In genomic region chrX:129760981-129761380, GRCh38 we compare ENCODE assay signal across 20 cellular contexts. TPM values are rescaled to one million over a fixed set of nuclear protein-coding genes. Genes with fewer than 3 reads are reported as not detected.
DNase-seq lines count a peak whose midpoint lies in the region; ATAC-seq, FAIRE-seq and TF ChIP-seq lines count a peak whose summit lies in the region.
"Had no signal": no experiment of that assay in that cellular context is flagged by ENCODE, and none has a peak within 500 bp of the region (broad histone marks: within the 10 kb centered on the region; RNA-seq: fewer than 3 reads in every experiment).

No MANE protein-coding gene starts in this region.

- H3K36me3 Mint-ChIP-seq in chondrocyte (ENCODE audit: low read depth): no peaks in the 10 kb centered on the region
- H3K36me3 Mint-ChIP-seq in Calu3 (ENCODE audit: insufficient read depth, unreplicated experiment): no peaks in the 10 kb centered on the region

- no peak for TF ChIP-seq POLR2A in HepG2 (IDR thresholded peaks at IDR 0.05; ENCODE audit: insufficient read depth in 1 of 2, low read depth in 2 of 2, low read length in 2 of 2)

- no peaks in the 10 kb centered on the region for H3K4me1 ChIP-seq in HepG2 (ENCODE audit: insufficient read depth, low read length)

- TF ChIP-seq EP300 in HepG2 (IDR thresholded peaks at IDR 0.05; ENCODE audit: low read depth in 2 of 2, low read length in 2 of 2) (no peak), HepG2 (CRISPR knock-in tag; IDR thresholded peaks at IDR 0.05; ENCODE audit: borderline replicate concordance) (no peak)

- no peak for TF ChIP-seq RAD21 in HepG2 (CRISPR knock-in tag; IDR thresholded peaks at IDR 0.05)

- CTCF ChIA-PET in Calu3 (lab: Charles Lee) (no interaction called here), HepG2 (lab: Yijun Ruan, JAX; ENCODE audit: low intra/inter-chr PET ratio, low total read pairs) (no interaction called here)

- in situ Hi-C loops in HepG2 (cut with HindIII; ENCODE audit: extremely low pct_ligation_motif_present, low pct_unique_long_range_greater_than_20kb): no loop called here

- H3K9ac ChIP-seq in HepG2 (ENCODE audit: insufficient read depth, low read depth, low read length): no peak overlapping the region

- H3K4me3 Mint-ChIP-seq in chondrocyte (ENCODE audit: unreplicated experiment) (no peak overlapping the region), Calu3 (ENCODE audit: low read depth, unreplicated experiment) (no peak overlapping the region)
- H3K4me3 Mint-ChIP-seq: B cell had no signal

- no peaks in the 10 kb centered on the region for H3K27me3 ChIP-seq in HepG2 (ENCODE audit: control insufficient read depth in 1 of 2, insufficient read depth in 2 of 2, low read length in 2 of 2)

- TF ChIP-seq CTCF in chondrocyte (IDR thresholded peaks at IDR 0.05): no peak
- TF ChIP-seq CTCF in Calu3 (IDR thresholded peaks at IDR 0.05; ENCODE audit: unreplicated experiment): no peak
- TF ChIP-seq CTCF in HepG2 (CRISPR knock-in tag; IDR thresholded peaks at IDR 0.05): no peak

- H3K27me3 Mint-ChIP-seq in chondrocyte (ENCODE audit: low read depth) (peaks cover 7% of the 10 kb centered on the region), Calu3 (ENCODE audit: unreplicated experiment) (no peaks in the 10 kb centered on the region)
- H3K27me3 Mint-ChIP-seq: B cell had no signal

- no peak overlapping the region for H2AFZ ChIP-seq in HepG2 (ENCODE audit: low read length)

- no peaks in the 10 kb centered on the region for H4K20me1 ChIP-seq in HepG2 (ENCODE audit: insufficient read depth, low read length)

- H3K36me3 ChIP-seq in KOPT-K1 (ENCODE audit: insufficient read depth, low read length) (peaks cover 36% of the 10 kb centered on the region), HepG2 (replicated peaks in 1 of 2; ENCODE audit: control insufficient read depth in 1 of 2, insufficient read depth in 2 of 2, low read length in 2 of 2) (no peaks in the 10 kb centered on the region)

- intact Hi-C loops in Calu3 (cut with micrococcal nuclease; ENCODE audit: unreplicated experiment): no loop called here
- intact Hi-C loops in HepG2 (cut with micrococcal nuclease; ENCODE audit: unreplicated experiment): no loop called here

- H3K27ac Mint-ChIP-seq in chondrocyte (ENCODE audit: unreplicated experiment) (no peak overlapping the region), Calu3 (ENCODE audit: unreplicated experiment) (no peak overlapping the region)

- peak; percentile 36 for DNase-seq in activated effector memory CD4-positive, alpha-beta T cell treated with anti-CD3 and anti-CD28 coated beads, Interleukin-2, amount 50 U/mL, for 16 hours
- DNase-seq in activated effector memory CD4-positive, alpha-beta T cell treated with Interleukin-2 at 50 U/mL for 16 hours: no peak
- peak; percentile 68 for DNase-seq in chondrocyte (ENCODE audit: low spot score)
- DNase-seq in Calu3: no peak
- DNase-seq in HepG2 (ENCODE audit: low spot score): no peak
- DNase-seq: GDM1; NCI-H1105; NCI-H1694; NCI-H2081 treated with DMSO at 0.1 percent for 48 hours; NCI-H446 treated with DMSO at 0.1 percent for 48 hours; NK-92 treated with Interleukin-12 subunit alpha and Interleukin-12 subunit beta, amount 100 ng/mL, for 24 hours; OCI-M1; Right ventricle myocardium superior had no signal

- no peak overlapping the region for H3K4me3 ChIP-seq in HepG2 (replicated peaks in 1 of 3; ENCODE audit: insufficient read depth in 1 of 3, low read depth in 2 of 3, low read length in 3 of 3)
- H3K4me3 ChIP-seq: SK-N-MC had no signal

- WGBS in HepG2 (ENCODE audit: low lambda C conversion rate): 60% methylated on average over 4 of the region's 6 CpGs

- peak overlapping the region; percentile 97 for H3K27ac ChIP-seq in KOPT-K1 (ENCODE audit: low read depth, low read length, poor library complexity, severe bottlenecking)
- H3K27ac ChIP-seq in HepG2 (ENCODE audit: extremely low read length, insufficient read depth, low read length): no peak overlapping the region
- H3K27ac ChIP-seq: SK-N-MC had no signal

- BruUV-seq in Calu3 (replicated peaks; lab: Mats Ljungman, UMichigan) (no TSS peak), HepG2 (replicated peaks; lab: Mats Ljungman, UMichigan) (no TSS peak)

- no peak for ATAC-seq in GM19452 (IDR thresholded peaks at IDR 0.05; ENCODE audit: unreplicated experiment)
- no peak for ATAC-seq in HepG2

- POLR2A ChIA-PET in HepG2 (lab: Yijun Ruan, JAX): no interaction called here

- H3K4me2 ChIP-seq in HepG2 (ENCODE audit: low read depth, low read length): no peak overlapping the region

- H3K4me1 Mint-ChIP-seq in chondrocyte (ENCODE audit: low read depth) (peaks cover 9% of the 10 kb centered on the region), Calu3 (ENCODE audit: low read depth, unreplicated experiment) (no peaks in the 10 kb centered on the region)

- no peaks in the 10 kb centered on the region for H3K9me3 ChIP-seq in KOPT-K1 (ENCODE audit: insufficient read depth, low read length, poor library complexity, severe bottlenecking)
- no peaks in the 10 kb centered on the region for H3K9me3 ChIP-seq in HepG2 (ENCODE audit: low read length)

- H3K79me2 ChIP-seq in HepG2 (ENCODE audit: insufficient read depth, low read length): no peaks in the 10 kb centered on the region

- no peak for FAIRE-seq in HepG2 (lab: Jason Lieb, UNC)
- FAIRE-seq: H1 had no signal

- H3K9me3 Mint-ChIP-seq in chondrocyte (ENCODE audit: low read depth): no peaks in the 10 kb centered on the region
- H3K9me3 Mint-ChIP-seq in Calu3 (ENCODE audit: low read depth, unreplicated experiment): no peaks in the 10 kb centered on the region

TF ChIP-seq in HepG2, 621 proteins besides CTCF, POLR2A, EP300 and RAD21 (continues in another document):
- TF ChIP-seq HNRNPLL (IDR thresholded peaks at IDR 0.05; ENCODE audit: low read depth, low read length, poor library complexity, severe bottlenecking): no peak

RNA-seq across cellular contexts. Expression of gene SASH3, which starts 18.8 kb away (rescaled TPM):
- not detected in 3 replicates for total RNA-seq in chondrocyte
- total RNA-seq in Calu3 (2022): not detected in 2 replicates
- total RNA-seq in HepG2 (2016; rRNA removed; fragmentation: Illumina TruSeq; extraction: Trizol): not detected in 2 replicates
- total RNA-seq in HepG2 (2016; cell fraction: cytosol; rRNA removed; fragmentation: Illumina TruSeq; extraction: Trizol; ENCODE audit: low read depth): not detected in 2 replicates
- total RNA-seq in HepG2 (2016; cell fraction: insoluble cytoplasmic fraction; rRNA removed; fragmentation: Illumina TruSeq; extraction: Trizol): not detected in 2 replicates
- total RNA-seq in HepG2 (2016; cell fraction: membrane; rRNA removed; fragmentation: Illumina TruSeq; extraction: Trizol): not detected in 2 replicates
- total RNA-seq in HepG2 (2016; cell fraction: nucleus; rRNA removed; fragmentation: Illumina TruSeq; extraction: Trizol): not detected in 2 replicates
- polyA plus RNA-seq in HepG2 (2011; rRNA removed): 0.08 and 0.09 TPM in 2 replicates
- 0.11 and 0.12 TPM in 2 replicates for polyA plus RNA-seq in HepG2 (2011; cell fraction: cytosol; rRNA removed)
- 0.03 and 0.10 TPM in 2 replicates for polyA plus RNA-seq in HepG2 (2011; cell fraction: nucleus; rRNA removed)
- polyA plus RNA-seq in HepG2 (2012): 0.11 TPM in 1 of 2 replicates, not detected in the other
- polyA plus RNA-seq in HepG2 (2016; cell fraction: cytosol; fragmentation: Illumina TruSeq; extraction: Trizol; ENCODE audit: low read depth): not detected in 2 replicates
- not detected in 2 replicates for polyA plus RNA-seq in HepG2 (2016; cell fraction: insoluble cytoplasmic fraction; fragmentation: Illumina TruSeq; extraction: Trizol; ENCODE audit: low read depth)
- polyA plus RNA-seq in HepG2 (2016; cell fraction: membrane; fragmentation: Illumina TruSeq; extraction: Trizol; ENCODE audit: low read depth): not detected in 2 replicates
- not detected in 2 replicates for polyA plus RNA-seq in HepG2 (2016; cell fraction: nucleus; fragmentation: Illumina TruSeq; extraction: Trizol; ENCODE audit: insufficient read depth, low read depth)
- 0.07 TPM in 1 of 2 replicates, not detected in the other for polyA minus RNA-seq in HepG2 (2011; rRNA and poly(A)+ RNA removed; ENCODE audit: low replicate concordance)
- not detected in 2 replicates for polyA minus RNA-seq in HepG2 (2011; cell fraction: cytosol; rRNA and poly(A)+ RNA removed)
- polyA minus RNA-seq in HepG2 (2011; cell fraction: nucleus; rRNA and poly(A)+ RNA removed): not detected in 2 replicates
- total RNA-seq: A172, Daoy, H1 had no signal
- polyA plus RNA-seq: H1 had no signal

RNA-seq across cellular contexts. Expression of gene XPNPEP2, which starts 22.2 kb away (rescaled TPM):
- total RNA-seq in chondrocyte: not detected in 3 replicates
- not detected in 2 replicates for total RNA-seq in Calu3 (2022)
- total RNA-seq in HepG2 (2016; rRNA removed; fragmentation: Illumina TruSeq; extraction: Trizol): 0.49 and 1.1 TPM in 2 replicates
- not detected in 2 replicates for total RNA-seq in HepG2 (2016; cell fraction: cytosol; rRNA removed; fragmentation: Illumina TruSeq; extraction: Trizol; ENCODE audit: low read depth)
- total RNA-seq in HepG2 (2016; cell fraction: insoluble cytoplasmic fraction; rRNA removed; fragmentation: Illumina TruSeq; extraction: Trizol): 0.34 and 1.1 TPM in 2 replicates
- 0.15 and 0.17 TPM in 2 replicates for total RNA-seq in HepG2 (2016; cell fraction: membrane; rRNA removed; fragmentation: Illumina TruSeq; extraction: Trizol)
- 0.68 and 1.3 TPM in 2 replicates for total RNA-seq in HepG2 (2016; cell fraction: nucleus; rRNA removed; fragmentation: Illumina TruSeq; extraction: Trizol)
- 1.8 and 3.8 TPM in 2 replicates for polyA plus RNA-seq in HepG2 (2011; rRNA removed)
- polyA plus RNA-seq in HepG2 (2011; cell fraction: cytosol; rRNA removed): 1.5 and 1.7 TPM in 2 replicates
- polyA plus RNA-seq in HepG2 (2011; cell fraction: nucleus; rRNA removed): 3.5 and 4.1 TPM in 2 replicates
- polyA plus RNA-seq in HepG2 (2012): 3.9 and 5.5 TPM in 2 replicates
- 0.06 and 0.21 TPM in 2 replicates for polyA plus RNA-seq in HepG2 (2016; cell fraction: cytosol; fragmentation: Illumina TruSeq; extraction: Trizol; ENCODE audit: low read depth)
- polyA plus RNA-seq in HepG2 (2016; cell fraction: insoluble cytoplasmic fraction; fragmentation: Illumina TruSeq; extraction: Trizol; ENCODE audit: low read depth): 0.59 and 0.69 TPM in 2 replicates
- polyA plus RNA-seq in HepG2 (2016; cell fraction: membrane; fragmentation: Illumina TruSeq; extraction: Trizol; ENCODE audit: low read depth): 0.15 and 0.25 TPM in 2 replicates
- 2.0 and 2.7 TPM in 2 replicates for polyA plus RNA-seq in HepG2 (2016; cell fraction: nucleus; fragmentation: Illumina TruSeq; extraction: Trizol; ENCODE audit: insufficient read depth, low read depth)
- polyA minus RNA-seq in HepG2 (2011; rRNA and poly(A)+ RNA removed; ENCODE audit: low replicate concordance): 2.4 TPM in 1 of 2 replicates, not detected in the other
- 0.53 and 1.3 TPM in 2 replicates for polyA minus RNA-seq in HepG2 (2011; cell fraction: cytosol; rRNA and poly(A)+ RNA removed)
- 2.1 and 2.9 TPM in 2 replicates for polyA minus RNA-seq in HepG2 (2011; cell fraction: nucleus; rRNA and poly(A)+ RNA removed)
- total RNA-seq: A172, B cell, Daoy, H1 had no signal

Comparison
In these comparisons a context has a peak if more than half of its experiments do, and no peak if none do; other contexts are left out.
1. DNase-seq: peak in activated effector memory CD4-positive, alpha-beta T cell treated with anti-CD3 and anti-CD28 coated beads, Interleukin-2, amount 50 U/mL, for 16 hours (single experiment) and chondrocyte (single experiment); none in activated effector memory CD4-positive, alpha-beta T cell treated with Interleukin-2 at 50 U/mL for 16 hours (single experiment), Calu3 (single experiment) and HepG2 (single experiment).